Comparison of ENCODE assay signal across 26 cellular contexts in genomic region chr16:85271198-85271597, GRCh38.
"Had no signal": no experiment of that assay in that cellular context is flagged by ENCODE, and none has a peak within 500 bp of the region (broad histone marks: within the 10 kb centered on the region; RNA-seq: fewer than 3 reads in every experiment).

No MANE protein-coding gene starts in this region.

- ATAC-seq: activated CD4-positive, alpha-beta T cell treated with anti-CD3 and anti-CD28 coated beads for 36 hours; activated T-helper 17 cell treated with anti-CD3 and anti-CD28 coated beads, Interleukin-2, amount 50 U/mL, for 72 hours; Panc1; T-cell had no signal

- DNase-seq: activated CD4-positive, alpha-beta memory T cell treated with anti-CD3 and anti-CD28 coated beads, Interleukin-2, amount 10 ng/mL, durations not matched to agents 7 days and 5 days; activated CD4-positive, alpha-beta T cell treated with anti-CD3 and anti-CD28 coated beads for 36 hours; activated CD4-positive, alpha-beta T cell treated with anti-CD3 and anti-CD28 coated beads, Interleukin-2, amount 50 U/mL, for 1 hour; activated gamma-delta T cell; activated naive CD4-positive, alpha-beta T cell treated with anti-CD3 and anti-CD28 coated beads for 36 hours; activated T-cell treated with anti-CD3 and anti-CD28 coated beads for 4 hours; activated T-cell treated with anti-CD3 and anti-CD28 coated beads, Interleukin-2, amount 50 U/mL, for 48 hours; MG63; MV-4-11; NCI-H1092 treated with DMSO at 0.1 percent for 48 hours; NCI-H1417 treated with DMSO at 0.1 percent for 48 hours; NCI-H1694 treated with DMSO at 0.1 percent for 48 hours; NCI-H2029 treated with DMSO at 0.1 percent for 48 hours; NCI-H345; NCI-H510A treated with DMSO at 0.1 percent for 48 hours; NK-92 treated with Interleukin-12 subunit alpha and Interleukin-12 subunit beta, amount 100 ng/mL, for 24 hours; OCI-M1; Right ventricle myocardium superior; RPMI8226; T-cell; T-helper 2 cell; T1000 had no signal

- H3K9me3 ChIP-seq: MG63, SJSA1 had no signal

- H3K27me3 Mint-ChIP-seq: activated CD4-positive, alpha-beta memory T cell treated with anti-CD3 and anti-CD28 coated beads, Interleukin-2, amount 10 ng/mL, durations not matched to agents 7 days and 5 days; activated naive CD8-positive, alpha-beta T cell had no signal

- H3K9me3 Mint-ChIP-seq: activated CD4-positive, alpha-beta memory T cell treated with anti-CD3 and anti-CD28 coated beads, Interleukin-2, amount 10 ng/mL, durations not matched to agents 7 days and 5 days; activated naive CD4-positive, alpha-beta T cell treated with anti-CD3 and anti-CD28 coated beads for 36 hours; activated T-helper 17 cell treated with anti-CD3 and anti-CD28 coated beads, Interleukin-2, amount 50 U/mL, for 72 hours; T-cell had no signal

- H3K27ac ChIP-seq: SJSA1 had no signal

- H3K4me1 Mint-ChIP-seq: activated CD4-positive, alpha-beta memory T cell treated with anti-CD3 and anti-CD28 coated beads, Interleukin-2, amount 10 ng/mL, durations not matched to agents 7 days and 5 days; activated CD4-positive, alpha-beta T cell treated with anti-CD3 and anti-CD28 coated beads for 36 hours; activated T-helper 17 cell treated with anti-CD3 and anti-CD28 coated beads, Interleukin-2, amount 50 U/mL, for 72 hours; T-cell had no signal

- H3K4me3 ChIP-seq: MG63, SJSA1 had no signal

- H3K36me3 Mint-ChIP-seq: activated naive CD8-positive, alpha-beta T cell; T-cell had no signal

- H3K4me3 Mint-ChIP-seq: activated CD4-positive, alpha-beta memory T cell treated with anti-CD3 and anti-CD28 coated beads, Interleukin-2, amount 10 ng/mL, durations not matched to agents 7 days and 5 days; activated CD4-positive, alpha-beta T cell treated with anti-CD3 and anti-CD28 coated beads for 36 hours; activated naive CD4-positive, alpha-beta T cell treated with anti-CD3 and anti-CD28 coated beads for 36 hours; activated naive CD8-positive, alpha-beta T cell; activated T-helper 17 cell treated with anti-CD3 and anti-CD28 coated beads, Interleukin-2, amount 50 U/mL, for 72 hours; T-cell had no signal

- H3K27me3 ChIP-seq: MG63, SJSA1 had no signal

- H3K36me3 ChIP-seq: MG63, SJSA1 had no signal

- H3K27ac Mint-ChIP-seq: activated CD4-positive, alpha-beta memory T cell treated with anti-CD3 and anti-CD28 coated beads, Interleukin-2, amount 10 ng/mL, durations not matched to agents 7 days and 5 days; activated CD4-positive, alpha-beta T cell treated with anti-CD3 and anti-CD28 coated beads for 36 hours; activated naive CD4-positive, alpha-beta T cell treated with anti-CD3 and anti-CD28 coated beads for 36 hours; activated naive CD8-positive, alpha-beta T cell; activated T-helper 17 cell treated with anti-CD3 and anti-CD28 coated beads, Interleukin-2, amount 50 U/mL, for 72 hours; T-cell had no signal
